14 cellular contexts compared by ENCODE assay signal in the genomic region with DNA sequence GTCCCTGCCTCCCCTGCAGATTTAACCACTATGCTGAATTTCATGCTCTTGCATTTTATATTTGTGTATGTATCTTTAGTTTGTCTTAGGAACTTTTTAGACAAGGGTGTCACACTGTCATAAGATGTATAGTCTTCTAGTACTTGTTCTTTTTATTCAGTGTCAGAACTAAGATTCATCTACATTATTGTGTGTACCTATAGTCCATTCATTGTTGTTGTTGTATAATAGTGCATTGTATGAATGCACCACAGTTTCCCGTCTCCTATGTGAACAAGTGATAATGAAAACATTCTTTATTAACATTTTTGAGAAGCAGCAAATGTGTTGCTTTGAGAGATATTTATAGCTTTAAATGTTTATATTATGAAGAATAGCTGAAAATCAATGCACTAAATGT.
"Had no signal": no experiment of that assay in that cellular context is flagged by ENCODE, and none has a peak within 500 bp of the region (broad histone marks: within the 10 kb centered on the region; RNA-seq: fewer than 3 reads in every experiment).

No MANE protein-coding gene starts in this region.

- H3K9me3 ChIP-seq: ovary, thyroid gland had no signal

- H3K27me3 ChIP-seq: brain microvascular endothelial cell, neural progenitor cell, ovary, thyroid gland had no signal

- H3K4me1 Mint-ChIP-seq: neural progenitor cell had no signal

- H3K9me3 Mint-ChIP-seq: neural progenitor cell had no signal

- ATAC-seq: SK-N-SH treated with all-trans-retinoic acid at 6 μM for 48 hours had no signal

- H3K36me3 ChIP-seq: ovary had no signal

- H3K4me3 ChIP-seq: neural progenitor cell, ovary, thyroid gland had no signal

- H3K27ac Mint-ChIP-seq: neural progenitor cell had no signal

- H3K4me1 ChIP-seq: neural progenitor cell, thyroid gland had no signal

- H3K4me3 Mint-ChIP-seq: neural progenitor cell had no signal

- DNase-seq: activated CD4-positive, alpha-beta T cell treated with anti-CD3 and anti-CD28 coated beads for 48 hours; activated gamma-delta T cell; amygdala; brain microvascular endothelial cell; hypothalamus; kidney glomerular epithelial cell; ovary; retina; Right ventricle myocardium superior; stimulated activated CD4-positive, alpha-beta T cell treated with anti-CD3 and anti-CD28 coated beads, Interleukin-4, amount 100 ng/mL, for 1 hour; stimulated activated CD8-positive, alpha-beta memory T cell treated with anti-CD3 and anti-CD28 coated beads, Interleukin-4, amount 100 ng/mL, for 48 hours; thyroid gland had no signal

- H3K27ac ChIP-seq: brain microvascular endothelial cell, neural progenitor cell, ovary, thyroid gland had no signal
